Comparison of ENCODE assay signal across 14 cellular contexts in genomic region chr3:185312006-185312405, GRCh38.
"Had no signal": no experiment of that assay in that cellular context is flagged by ENCODE, and none has a peak within 500 bp of the region (broad histone marks: within the 10 kb centered on the region; RNA-seq: fewer than 3 reads in every experiment).

No MANE protein-coding gene starts in this region.

- H3K4me1 ChIP-seq: prostate gland, suprapubic skin had no signal

- H3K9me3 ChIP-seq: prostate gland had no signal

- H3K4me3 ChIP-seq: prostate gland, suprapubic skin, upper lobe of left lung had no signal

- H3K27ac ChIP-seq: prostate gland, suprapubic skin, upper lobe of left lung had no signal

- FAIRE-seq: endothelial cell of umbilical vein, TTC549 had no signal

- DNase-seq: activated CD4-positive, alpha-beta memory T cell treated with anti-CD3 and anti-CD28 coated beads, Interleukin-2, amount 10 ng/mL, durations not matched to agents 7 days and 5 days; activated CD4-positive, alpha-beta T cell treated with anti-CD3 and anti-CD28 coated beads for 48 hours; activated CD4-positive, CD25-positive, alpha-beta regulatory T cell; activated CD8-positive, alpha-beta memory T cell treated with anti-CD3 and anti-CD28 coated beads, Interleukin-2, amount 10 ng/mL, durations not matched to agents 7 days and 5 days; dermis blood vessel endothelial cell; effector memory CD4-positive, alpha-beta T cell; left cardiac atrium; midbrain; right cardiac atrium had no signal

- H3K36me3 ChIP-seq: prostate gland, suprapubic skin, upper lobe of left lung had no signal

- H3K27me3 ChIP-seq: suprapubic skin, upper lobe of left lung had no signal

- ATAC-seq: activated CD8-positive, alpha-beta memory T cell treated with anti-CD3 and anti-CD28 coated beads, Interleukin-2, amount 10 ng/mL, durations not matched to agents 7 days and 5 days; left cardiac atrium; right cardiac atrium had no signal
